In the genomic region with DNA sequence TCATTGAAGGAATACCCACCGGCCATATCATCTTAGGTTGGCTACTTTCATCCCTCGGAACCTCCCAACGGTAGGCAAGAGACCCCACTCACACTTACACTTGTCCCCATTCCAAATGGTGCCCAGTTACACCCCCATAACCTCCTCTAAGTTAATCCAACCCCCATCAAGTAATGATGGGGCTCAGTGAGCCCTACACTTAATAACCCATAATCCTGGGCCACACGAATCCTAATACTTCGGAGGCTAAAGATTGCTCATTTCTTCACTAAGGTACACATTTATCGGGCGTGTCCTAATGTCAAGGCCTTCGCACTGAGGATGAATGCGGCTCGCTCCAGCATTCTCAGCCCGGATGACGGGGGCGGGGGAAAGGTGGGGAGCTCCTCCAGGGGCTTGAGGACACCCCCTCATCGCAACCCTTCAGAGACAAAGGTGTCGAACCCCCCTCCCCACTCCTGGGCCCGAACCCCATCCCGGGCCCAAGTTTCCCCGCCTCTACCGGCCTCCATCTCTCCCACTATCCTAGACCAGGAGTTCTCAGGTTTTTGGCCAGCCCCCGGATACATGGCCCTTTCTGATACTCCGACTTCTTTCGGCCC, we compare ENCODE assay signal across 10 cellular contexts. TPM values are rescaled to one million over a fixed set of nuclear protein-coding genes. Genes with fewer than 3 reads are reported as not detected.
DNase-seq lines count a peak whose midpoint lies in the region; ATAC-seq and TF ChIP-seq lines count a peak whose summit lies in the region.
"Had no signal": no experiment of that assay in that cellular context is flagged by ENCODE, and none has a peak within 500 bp of the region (broad histone marks: within the 10 kb centered on the region; RNA-seq: fewer than 3 reads in every experiment).

No MANE protein-coding gene starts in this region.

- 0 to 1% (median 1%) methylated on average over 22 of the region's 22 CpGs for WGBS in ovary, 3 donors

- intact Hi-C loops in ovary (cut with DNase I) (loop anchor here in 3 of 4 donors (5.0 to 10.0 kb wide), 4 partner anchors 93 to 317 kb away; partner anchors contain the start of genes DENND4B (in 2 of the 3) and RAB13 (in 2 of the 3)), CD14-positive monocyte (cut with micrococcal nuclease) (loop anchor here in 1 of 2 donors (1.0 to 5.0 kb wide), 3 partner anchors 11 to 56 kb away; partner anchors contain the start of gene CHTOP)

- no peaks in the 10 kb centered on the region for H3K27me3 ChIP-seq in GM06990 (replicated peaks; ENCODE audit: control insufficient read depth, insufficient read depth, low read length)
- no peaks in the 10 kb centered on the region for H3K27me3 ChIP-seq in ovary

- H3K36me3 ChIP-seq in GM06990 (ENCODE audit: control insufficient read depth, insufficient read depth, low read length) (peaks cover 15% of the 10 kb centered on the region), ovary (no peaks in the 10 kb centered on the region)

- H3K27me3 Mint-ChIP-seq in CD14-positive monocyte (ENCODE audit: low read depth in 3 of 3) = no peaks in the 10 kb centered on the region

- no peaks in the 10 kb centered on the region for H3K9me3 ChIP-seq in ovary

- TF ChIP-seq EP300 in ovary (IDR thresholded peaks at IDR 0.05) = no peak

- TF ChIP-seq CTCF in GM06990 (IDR thresholded peaks at IDR 0.05; ENCODE audit: insufficient read depth, low read length, poor library complexity, severe bottlenecking) = no peak
- no peak for TF ChIP-seq CTCF in ovary (IDR thresholded peaks at IDR 0.05)
- no peak for TF ChIP-seq CTCF in CD14-positive monocyte (IDR thresholded peaks at IDR 0.05)

- H3K9me3 Mint-ChIP-seq in CD14-positive monocyte = no peaks in the 10 kb centered on the region

- no peak for DNase-seq in GM06990 (ENCODE audit: extremely low read depth, insufficient read length)
- no peak for DNase-seq in Jurkat, Clone E6-1 (ENCODE audit: low read depth, low spot score)
- peak; percentile 22 for DNase-seq in epidermal melanocyte (ENCODE audit: insufficient read length, low spot score)
- DNase-seq in ovary = peak in 1 of 5 donors; percentile 63
- DNase-seq in globus pallidus (ENCODE audit: low spot score) = no peak
- no peak for DNase-seq in CD14-positive monocyte (ENCODE audit: low spot score)

- no peak overlapping the region for H3K4me3 Mint-ChIP-seq in CD14-positive monocyte

- TF ChIP-seq POLR2A in ovary (IDR thresholded peaks at IDR 0.05) = no peak

- H3K4me3 ChIP-seq in GM06990 (replicated peaks; ENCODE audit: low read depth, low read length) (peak overlapping the region; percentile 97), ovary (peak overlapping the region; percentile 71)
- peak overlapping the region; percentile 100 for H3K4me3 ChIP-seq in Jurkat, Clone E6-1 (ENCODE audit: low read length)

- no peak overlapping the region for H3K27ac Mint-ChIP-seq in CD14-positive monocyte

- peaks cover 3% of the 10 kb centered on the region for H3K4me1 ChIP-seq in ovary (ENCODE audit: insufficient read depth)

- H3K36me3 Mint-ChIP-seq in CD14-positive monocyte = peaks cover 34 to 42% of the 10 kb centered on the region in 2 donors

- ATAC-seq in GM18867 (IDR thresholded peaks at IDR 0.05; ENCODE audit: unreplicated experiment) = no peak
- no peak for ATAC-seq in HG02642 (IDR thresholded peaks at IDR 0.05; ENCODE audit: poor library complexity, unreplicated experiment)

- H3K4me1 Mint-ChIP-seq in CD14-positive monocyte = peaks cover 17% of the 10 kb centered on the region

- H3K27ac ChIP-seq in ovary = peak overlapping the region; percentile 49 to 53

RNA-seq across cellular contexts. Expression of gene ILF2, which starts 0.4 kb away (rescaled TPM):
- 335 TPM for polyA plus RNA-seq in Jurkat, Clone E6-1 (2012; ENCODE audit: insufficient read depth, insufficient read length)
- 100 to 1,000 TPM in 6 of 7 donors, 10 to 100 TPM in 1; 92.5 to 133 (median 122) TPM for total RNA-seq in ovary
- polyA plus RNA-seq in ovary (100 to 1,000 TPM in 1 of 2 donors, 10 to 100 TPM in 1; 87.3 to 206 TPM), CD14-positive monocyte (100 to 1,000 TPM; 115 to 118 TPM)

RNA-seq across cellular contexts. Expression of gene NPR1, which starts 8.1 kb away (rescaled TPM):
- 0.87 TPM for polyA plus RNA-seq in Jurkat, Clone E6-1 (2012; ENCODE audit: insufficient read depth, insufficient read length)
- total RNA-seq in ovary = 10 to 100 TPM; 23.6 to 96.5 (median 50.7) TPM
- polyA plus RNA-seq in ovary (10 to 100 TPM; 20.6 to 31.3 TPM), CD14-positive monocyte (not detected)
- total RNA-seq: RPMI7951 had no signal

RNA-seq across cellular contexts. Expression of gene SNAPIN, which starts 11.9 kb away (rescaled TPM):
- polyA plus RNA-seq in Jurkat, Clone E6-1 (2012; ENCODE audit: insufficient read depth, insufficient read length) = 58.8 TPM
- total RNA-seq in ovary = 10 to 100 TPM; 31.6 to 48.9 (median 38.4) TPM
- 10 to 100 TPM; 41.3 to 70.2 TPM for polyA plus RNA-seq in ovary
- 100 to 1,000 TPM; 135 to 141 TPM for polyA plus RNA-seq in CD14-positive monocyte

RNA-seq across cellular contexts. Expression of gene CHTOP, which starts 36.5 kb away (rescaled TPM):
- 119 TPM for polyA plus RNA-seq in Jurkat, Clone E6-1 (2012; ENCODE audit: insufficient read depth, insufficient read length)
- total RNA-seq in ovary = 10 to 100 TPM; 54.0 to 91.1 (median 79.0) TPM
- polyA plus RNA-seq in ovary (10 to 100 TPM; 66.3 to 72.9 TPM), CD14-positive monocyte (10 to 100 TPM; 28.1 to 38.2 TPM)

RNA-seq across cellular contexts. Expression of gene S100A1, which starts 42.1 kb away (rescaled TPM):
- polyA plus RNA-seq in Jurkat, Clone E6-1 (2012; ENCODE audit: insufficient read depth, insufficient read length) = 0.60 TPM
- 10 to 100 TPM in 2 of 7 donors, 1 to 10 TPM in 3, under 1 TPM in 1, not detected in 1; 0.91 to 77.2 (median 4.8) TPM for total RNA-seq in ovary
- polyA plus RNA-seq in ovary = 1 to 10 TPM in 1 of 2 donors, under 1 TPM in 1; 0.97 to 1.2 TPM
- polyA plus RNA-seq in CD14-positive monocyte = not detected
- total RNA-seq: pulmonary artery endothelial cell had no signal

Comparison
In these comparisons a context has a peak if more than half of its experiments do, and no peak if none do; other contexts are left out.
1. RNA of gene NPR1, which starts 8.1 kb away (polyA plus RNA-seq): 20.6 to 31.3 TPM in ovary; not detected in CD14-positive monocyte; every median in the first group is over 10 times any median in the second.
2. Peak in every context shown above with its lines, with median percentiles within 50 percentile points of each other: H3K4me3 ChIP-seq.